In the genomic region with DNA sequence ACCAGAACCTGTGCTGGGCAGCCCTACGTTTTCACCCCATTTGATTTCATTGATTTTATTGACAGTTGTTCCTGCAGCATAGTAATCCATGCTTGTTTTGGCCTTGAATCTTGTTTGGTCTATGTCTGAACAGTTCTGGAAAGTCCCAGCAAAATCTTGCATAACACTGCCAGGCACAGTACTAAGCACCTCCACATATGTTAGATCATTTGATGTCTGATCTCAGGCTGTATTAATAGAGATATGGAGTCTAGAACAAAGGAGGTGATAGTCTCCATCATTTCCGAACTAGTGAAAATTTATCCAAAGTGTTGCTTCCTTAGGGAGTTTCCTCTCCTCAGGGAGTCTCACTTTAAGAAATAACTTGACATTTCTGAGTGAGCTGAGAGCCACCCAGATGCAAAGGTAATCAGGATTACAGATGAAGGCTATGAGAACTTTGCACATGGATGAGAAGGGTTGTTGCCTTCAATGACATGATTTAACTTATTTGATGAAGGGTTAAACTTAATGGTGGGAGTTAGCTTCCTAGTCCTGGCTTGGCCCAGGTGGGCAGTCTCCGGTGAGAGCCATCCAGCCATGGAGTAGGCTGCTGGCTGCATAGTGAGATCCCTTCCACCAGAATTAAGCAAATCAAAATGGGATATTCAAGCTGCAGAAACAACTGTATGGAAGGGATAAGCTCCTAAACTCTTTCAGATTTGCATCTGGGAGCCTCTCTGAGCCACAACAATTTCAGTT, we compare ENCODE assay signal across 2 cellular contexts.
TF ChIP-seq lines count a peak whose summit lies in the region.

No MANE protein-coding gene starts in this region.

TF ChIP-seq in IMR-90, 13 proteins besides CTCF, POLR2A, EP300 and RAD21:
- TF ChIP-seq MXI1 (IDR thresholded peaks at IDR 0.05; ENCODE audit: borderline replicate concordance, low read depth, low read length) (no peak), MAFK (IDR thresholded peaks at IDR 0.05; ENCODE audit: low read depth, low read length) (no peak), NFE2L2 (IDR thresholded peaks at IDR 0.05; ENCODE audit: low read depth, low read length) (no peak), BHLHE40 (IDR thresholded peaks at IDR 0.05; ENCODE audit: low read depth, low read length) (no peak)
- TF ChIP-seq, protein P1, sequence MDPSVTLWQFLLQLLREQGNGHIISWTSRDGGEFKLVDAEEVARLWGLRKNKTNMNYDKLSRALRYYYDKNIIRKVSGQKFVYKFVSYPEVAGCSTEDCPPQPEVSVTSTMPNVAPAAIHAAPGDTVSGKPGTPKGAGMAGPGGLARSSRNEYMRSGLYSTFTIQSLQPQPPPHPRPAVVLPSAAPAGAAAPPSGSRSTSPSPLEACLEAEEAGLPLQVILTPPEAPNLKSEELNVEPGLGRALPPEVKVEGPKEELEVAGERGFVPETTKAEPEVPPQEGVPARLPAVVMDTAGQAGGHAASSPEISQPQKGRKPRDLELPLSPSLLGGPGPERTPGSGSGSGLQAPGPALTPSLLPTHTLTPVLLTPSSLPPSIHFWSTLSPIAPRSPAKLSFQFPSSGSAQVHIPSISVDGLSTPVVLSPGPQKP (IDR thresholded peaks at IDR 0.05; ENCODE audit: borderline replicate concordance, low read depth, low read length) = no peak

TF ChIP-seq in HepG2, 621 proteins besides CTCF, POLR2A, EP300 and RAD21:
- TF ChIP-seq, protein P2, sequence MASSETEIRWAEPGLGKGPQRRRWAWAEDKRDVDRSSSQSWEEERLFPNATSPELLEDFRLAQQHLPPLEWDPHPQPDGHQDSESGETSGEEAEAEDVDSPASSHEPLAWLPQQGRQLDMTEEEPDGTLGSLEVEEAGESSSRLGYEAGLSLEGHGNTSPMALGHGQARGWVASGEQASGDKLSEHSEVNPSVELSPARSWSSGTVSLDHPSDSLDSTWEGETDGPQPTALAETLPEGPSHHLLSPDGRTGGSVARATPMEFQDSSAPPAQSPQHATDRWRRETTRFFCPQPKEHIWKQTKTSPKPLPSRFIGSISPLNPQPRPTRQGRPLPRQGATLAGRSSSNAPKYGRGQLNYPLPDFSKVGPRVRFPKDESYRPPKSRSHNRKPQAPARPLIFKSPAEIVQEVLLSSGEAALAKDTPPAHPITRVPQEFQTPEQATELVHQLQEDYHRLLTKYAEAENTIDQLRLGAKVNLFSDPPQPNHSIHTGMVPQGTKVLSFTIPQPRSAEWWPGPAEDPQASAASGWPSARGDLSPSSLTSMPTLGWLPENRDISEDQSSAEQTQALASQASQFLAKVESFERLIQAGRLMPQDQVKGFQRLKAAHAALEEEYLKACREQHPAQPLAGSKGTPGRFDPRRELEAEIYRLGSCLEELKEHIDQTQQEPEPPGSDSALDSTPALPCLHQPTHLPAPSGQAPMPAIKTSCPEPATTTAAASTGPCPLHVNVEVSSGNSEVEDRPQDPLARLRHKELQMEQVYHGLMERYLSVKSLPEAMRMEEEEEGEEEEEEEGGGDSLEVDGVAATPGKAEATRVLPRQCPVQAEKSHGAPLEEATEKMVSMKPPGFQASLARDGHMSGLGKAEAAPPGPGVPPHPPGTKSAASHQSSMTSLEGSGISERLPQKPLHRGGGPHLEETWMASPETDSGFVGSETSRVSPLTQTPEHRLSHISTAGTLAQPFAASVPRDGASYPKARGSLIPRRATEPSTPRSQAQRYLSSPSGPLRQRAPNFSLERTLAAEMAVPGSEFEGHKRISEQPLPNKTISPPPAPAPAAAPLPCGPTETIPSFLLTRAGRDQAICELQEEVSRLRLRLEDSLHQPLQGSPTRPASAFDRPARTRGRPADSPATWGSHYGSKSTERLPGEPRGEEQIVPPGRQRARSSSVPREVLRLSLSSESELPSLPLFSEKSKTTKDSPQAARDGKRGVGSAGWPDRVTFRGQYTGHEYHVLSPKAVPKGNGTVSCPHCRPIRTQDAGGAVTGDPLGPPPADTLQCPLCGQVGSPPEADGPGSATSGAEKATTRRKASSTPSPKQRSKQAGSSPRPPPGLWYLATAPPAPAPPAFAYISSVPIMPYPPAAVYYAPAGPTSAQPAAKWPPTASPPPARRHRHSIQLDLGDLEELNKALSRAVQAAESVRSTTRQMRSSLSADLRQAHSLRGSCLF (CRISPR knock-in tag; IDR thresholded peaks at IDR 0.05; ENCODE audit: borderline replicate concordance) = no peak
- TF ChIP-seq TARDBP (CRISPR knock-in tag; IDR thresholded peaks at IDR 0.05) = no peak
- peak; percentile 44; the same call in 1 of the 2 replicates for TF ChIP-seq RCOR2 (CRISPR knock-in tag; IDR thresholded peaks at IDR 0.05)
- TF ChIP-seq ZMYM3 (CRISPR knock-in tag; IDR thresholded peaks at IDR 0.05) = peak; percentile 23; the same call in 1 of the 2 replicates
- TF ChIP-seq NFYC (CRISPR knock-in tag; IDR thresholded peaks at IDR 0.05) = no peak
